In genomic region chr2:23636412-23636811, GRCh38 we compare ENCODE assay signal across 10 cellular contexts.
DNase-seq lines count a peak whose midpoint lies in the region; ATAC-seq and TF ChIP-seq lines count a peak whose summit lies in the region.
"Had no signal": no experiment of that assay in that cellular context is flagged by ENCODE, and none has a peak within 500 bp of the region (broad histone marks: within the 10 kb centered on the region; RNA-seq: fewer than 3 reads in every experiment).

No MANE protein-coding gene starts in this region.

- no peaks in the 10 kb centered on the region for H3K27me3 Mint-ChIP-seq in stimulated activated memory B cell treated with anti-CD40 and anti-IgM and Interleukin-4, amounts not matched to agents 10 μg/mL and 1 μg/mL and 100 μg/mL, for 72 hours

- no peak for ATAC-seq in stimulated activated memory B cell treated with anti-CD40 and anti-IgM and Interleukin-4, amounts not matched to agents 10 μg/mL and 1 μg/mL and 100 μg/mL, for 72 hours
- ATAC-seq in HG02884 (IDR thresholded peaks at IDR 0.05; ENCODE audit: unreplicated experiment): no peak
- ATAC-seq: lower lobe of right lung had no signal

- H3K4me3 Mint-ChIP-seq in stimulated activated memory B cell treated with anti-CD40 and anti-IgM and Interleukin-4, amounts not matched to agents 10 μg/mL and 1 μg/mL and 100 μg/mL, for 72 hours: no peak overlapping the region

- in situ Hi-C loops in KBM-7 (cut with MboI; ENCODE audit: low pct_unique_long_range_greater_than_20kb, low sequenced_read_pairs): no loop called here

- H3K4me1 Mint-ChIP-seq in stimulated activated memory B cell treated with anti-CD40 and anti-IgM and Interleukin-4, amounts not matched to agents 10 μg/mL and 1 μg/mL and 100 μg/mL, for 72 hours: no peaks in the 10 kb centered on the region

- TF ChIP-seq CTCF in AG09309 (IDR thresholded peaks at IDR 0.05; ENCODE audit: control insufficient read depth, insufficient read depth, low read depth, low read length, missing control alignments): peak; percentile 25

- H3K27ac Mint-ChIP-seq in stimulated activated memory B cell treated with anti-CD40 and anti-IgM and Interleukin-4, amounts not matched to agents 10 μg/mL and 1 μg/mL and 100 μg/mL, for 72 hours: no peak overlapping the region

- H3K36me3 Mint-ChIP-seq in stimulated activated memory B cell treated with anti-CD40 and anti-IgM and Interleukin-4, amounts not matched to agents 10 μg/mL and 1 μg/mL and 100 μg/mL, for 72 hours: peaks cover 6% of the 10 kb centered on the region

- DNase-seq in AG09309 (ENCODE audit: low read depth) (no peak), KBM-7 (peak; percentile 17), dermis blood vessel endothelial cell (peak; percentile 55), lung microvascular endothelial cell (ENCODE audit: low read depth in 2 of 2) (peak; percentile 51 to 57), NCI-H446 treated with DMSO at 0.1 percent for 48 hours (lab: John Stamatoyannopoulos, UW) (no peak), OCI-M2 (lab: John Stamatoyannopoulos, UW; ENCODE audit: unreplicated experiment) (no peak)
- DNase-seq: lower lobe of right lung, T-helper 1 cell had no signal

- no peaks in the 10 kb centered on the region for H3K9me3 Mint-ChIP-seq in stimulated activated memory B cell treated with anti-CD40 and anti-IgM and Interleukin-4, amounts not matched to agents 10 μg/mL and 1 μg/mL and 100 μg/mL, for 72 hours

- H3K4me3 ChIP-seq in AG09309 (ENCODE audit: control insufficient read depth, low read depth, low read length): no peak overlapping the region
- H3K4me3 ChIP-seq: lower lobe of right lung had no signal

Comparison
In these comparisons a context has a peak if more than half of its experiments do, and no peak if none do; other contexts are left out.
1. DNase-seq: peak in KBM-7 (single experiment), dermis blood vessel endothelial cell (single experiment) and lung microvascular endothelial cell (2 of 2); none in AG09309 (single experiment), NCI-H446 treated with DMSO at 0.1 percent for 48 hours (single experiment) and OCI-M2 (single experiment).